ENCODE assay signal across 9 cellular contexts in genomic region chr6:3748208-3748701, GRCh38. TPM values are rescaled to one million over a fixed set of nuclear protein-coding genes. Genes with fewer than 3 reads are reported as not detected.
A peak's percentile ranks its signal among the peaks of the same experiment; 100 is the strongest.
DNase-seq lines count a peak whose midpoint lies in the region; ATAC-seq and TF ChIP-seq lines count a peak whose summit lies in the region.
"Had no signal": no experiment of that assay in that cellular context is flagged by ENCODE, and none has a peak within 500 bp of the region (broad histone marks: within the 10 kb centered on the region; RNA-seq: fewer than 3 reads in every experiment).

No MANE protein-coding gene starts in this region.

- TF ChIP-seq CTCF in GM20000 (IDR thresholded peaks at IDR 0.05; ENCODE audit: extremely low read depth, missing control alignments): peak; percentile 44

- no peak for ATAC-seq in GM18505 (IDR thresholded peaks at IDR 0.05; ENCODE audit: unreplicated experiment)

- no peak overlapping the region for H3K4me3 Mint-ChIP-seq in activated naive CD8-positive, alpha-beta T cell treated with anti-CD3 and anti-CD28 coated beads for 36 hours

- DNase-seq in Ammon's horn (ENCODE audit: low spot score) (peak; percentile 69), GM20000 (ENCODE audit: low spot score) (peak; percentile 77), NCI-H774 (lab: John Stamatoyannopoulos, UW) (peak; percentile 36), cardiac septum (ENCODE audit: low spot score) (peak; percentile 83), renal cortical epithelial cell (ENCODE audit: low read depth) (peak; percentile 56), GM19240 (ENCODE audit: insufficient read length, low spot score) (no peak)
- DNase-seq in activated naive CD8-positive, alpha-beta T cell treated with anti-CD3 and anti-CD28 coated beads for 36 hours: peak; percentile 26

- H3K4me1 Mint-ChIP-seq in activated naive CD8-positive, alpha-beta T cell treated with anti-CD3 and anti-CD28 coated beads for 36 hours: peaks cover 2% of the 10 kb centered on the region

- intact Hi-C loops in cardiac septum (cut with DNase I): loop anchor here (2.0 to 10.0 kb wide), 2 partner anchors 243 to 407 kb away; no protein-coding TSS in a partner anchor

- peaks cover 29% of the 10 kb centered on the region for H3K27me3 Mint-ChIP-seq in activated naive CD8-positive, alpha-beta T cell treated with anti-CD3 and anti-CD28 coated beads for 36 hours

- H3K27ac Mint-ChIP-seq in activated naive CD8-positive, alpha-beta T cell treated with anti-CD3 and anti-CD28 coated beads for 36 hours: no peak overlapping the region
- H3K27ac Mint-ChIP-seq: immature natural killer cell had no signal

- no peak for TF ChIP-seq POLR2A in GM18505 (IDR thresholded peaks at IDR 0.05; ENCODE audit: borderline replicate concordance, extremely low read depth, insufficient read depth, insufficient read length)

- H3K9me3 Mint-ChIP-seq in activated naive CD8-positive, alpha-beta T cell treated with anti-CD3 and anti-CD28 coated beads for 36 hours: no peaks in the 10 kb centered on the region
- H3K9me3 Mint-ChIP-seq: immature natural killer cell had no signal

- no peaks in the 10 kb centered on the region for H3K36me3 Mint-ChIP-seq in activated naive CD8-positive, alpha-beta T cell treated with anti-CD3 and anti-CD28 coated beads for 36 hours
- H3K36me3 Mint-ChIP-seq: immature natural killer cell had no signal

RNA-seq across cellular contexts. Expression of gene PXDC1, which starts 3.3 kb away (rescaled TPM):
- under 1 TPM in 1 of 2 experiments, not detected in 1; 0.18 TPM for total RNA-seq in activated naive CD8-positive, alpha-beta T cell treated with anti-CD3 and anti-CD28 coated beads for 36 hours
- 31.7 TPM for total RNA-seq in cardiac septum
- total RNA-seq in renal cortical epithelial cell: 29.0 and 62.0 TPM in 2 replicates

Comparison
In these comparisons a context has a peak if more than half of its experiments do, and no peak if none do; other contexts are left out.
1. RNA of gene PXDC1, which starts 3.3 kb away (total RNA-seq): 31.7 TPM in cardiac septum (single experiment) and 29.0 to 62.0 TPM in renal cortical epithelial cell; 0.18 TPM in activated naive CD8-positive, alpha-beta T cell treated with anti-CD3 and anti-CD28 coated beads for 36 hours; every median in the first group is over 10 times any median in the second.